1 cellular context compared by ENCODE assay signal in the genomic region with DNA sequence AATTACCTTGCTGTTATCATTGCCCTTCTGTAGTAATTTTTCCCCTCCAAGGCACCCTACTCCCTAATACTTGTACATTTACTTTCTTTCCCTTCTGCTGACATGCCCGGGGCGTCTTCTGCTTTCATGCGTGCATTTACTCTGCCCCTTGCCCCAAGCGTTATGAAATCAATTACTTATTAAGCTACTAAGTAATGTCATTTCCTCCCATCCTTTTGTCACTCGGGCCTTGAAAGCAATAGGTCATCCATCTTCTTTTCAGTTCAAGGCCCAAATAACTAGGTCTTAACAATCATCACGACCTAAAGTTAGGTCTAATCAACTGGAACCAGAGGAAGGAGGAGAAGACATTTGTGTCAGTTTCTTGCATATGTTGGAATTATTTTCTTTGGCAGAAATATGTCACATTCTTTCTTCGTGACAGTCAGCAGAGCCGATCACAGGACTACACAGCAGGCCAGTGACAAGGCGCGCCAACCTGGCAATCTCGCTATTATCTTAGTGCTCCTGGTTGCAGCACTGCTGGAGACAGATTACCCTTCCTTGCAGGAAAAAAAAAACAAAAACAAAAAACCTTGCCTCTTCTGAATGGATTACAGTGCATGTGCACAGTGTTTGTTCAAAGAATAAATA.
TF ChIP-seq lines count a peak whose summit lies in the region.

No MANE protein-coding gene starts in this region.

TF ChIP-seq in K562, 482 proteins besides CTCF, POLR2A, EP300 and RAD21 (continued from another document and continues in another):
- TF ChIP-seq BCL6 (CRISPR knock-in tag; IDR thresholded peaks at IDR 0.05) (no peak), STAT5A (IDR thresholded peaks at IDR 0.05; ENCODE audit: borderline replicate concordance, low read length) (peak; percentile 94), MEIS2 (IDR thresholded peaks at IDR 0.05; ENCODE audit: partially characterized antibody) (peak; percentile 85), ZNF408 (CRISPR knock-in tag; IDR thresholded peaks at IDR 0.05; ENCODE audit: low read depth) (no peak), KDM1A (IDR thresholded peaks at IDR 0.05) (peak; percentile 81 to 84), POLR2AphosphoS5 (IDR thresholded peaks at IDR 0.05; ENCODE audit: control insufficient read depth, insufficient read depth, low read depth, low read length) (peak; percentile 97), TEAD4 (IDR thresholded peaks at IDR 0.05; ENCODE audit: low read length) (peak; percentile 97), TEAD4 (CRISPR knock-in tag; IDR thresholded peaks at IDR 0.05; ENCODE audit: borderline replicate concordance) (no peak), ZNF436 (CRISPR knock-in tag; IDR thresholded peaks at IDR 0.05) (no peak), NCOA6 (IDR thresholded peaks at IDR 0.05) (no peak), NBN (IDR thresholded peaks at IDR 0.05; ENCODE audit: low read depth) (peak; percentile 82), ZNF146 (CRISPR knock-in tag; IDR thresholded peaks at IDR 0.05; ENCODE audit: unreplicated experiment) (no peak), GABPA (tag; conservative IDR thresholded peaks at IDR 0.05; ENCODE audit: low read depth) (peak; percentile 42; the same call in 1 of the 2 replicates), KAT7 (CRISPR knock-in tag; IDR thresholded peaks at IDR 0.05; ENCODE audit: borderline replicate concordance) (peak; percentile 55; the same call in 1 of the 2 replicates), NUFIP1 (IDR thresholded peaks at IDR 0.05; ENCODE audit: partially characterized antibody) (no peak), MTA3 (IDR thresholded peaks at IDR 0.05; ENCODE audit: borderline replicate concordance) (peak; percentile 18; the same call in 1 of the 2 replicates), BRF1 (IDR thresholded peaks at IDR 0.05; ENCODE audit: borderline replicate concordance, extremely low read depth, insufficient read length) (no peak), KLF16 (IDR thresholded peaks at IDR 0.05) (peak; percentile 87), ZBED1 (IDR thresholded peaks at IDR 0.05) (no peak), TAF1 (IDR thresholded peaks at IDR 0.05; ENCODE audit: control insufficient read depth, extremely low read depth, insufficient read depth, low read length, severe bottlenecking) (peak; percentile 46), OTX1 (CRISPR knock-in tag; IDR thresholded peaks at IDR 0.05) (no peak), ZNF584 (CRISPR knock-in tag; IDR thresholded peaks at IDR 0.05; ENCODE audit: low read depth) (peak; percentile 94), CREB1 (IDR thresholded peaks at IDR 0.05) (peak; percentile 70), CREB1 (CRISPR knock-in tag; IDR thresholded peaks at IDR 0.05) (no peak), TCF3 (CRISPR knock-in tag; IDR thresholded peaks at IDR 0.05) (peak; percentile 95), CTBP1 (IDR thresholded peaks at IDR 0.05; ENCODE audit: borderline replicate concordance) (peak; percentile 38; the same call in 1 of the 2 replicates), ESRRA (IDR thresholded peaks at IDR 0.05; ENCODE audit: borderline replicate concordance, low read depth) (no peak), CBX8 (IDR thresholded peaks at IDR 0.05; ENCODE audit: borderline replicate concordance, extremely low read depth, low read depth, low read length, poor library complexity, severe bottlenecking) (no peak), HDAC6 (IDR thresholded peaks at IDR 0.05; ENCODE audit: low read depth, low read length) (no peak)
- TF ChIP-seq, protein P1, sequence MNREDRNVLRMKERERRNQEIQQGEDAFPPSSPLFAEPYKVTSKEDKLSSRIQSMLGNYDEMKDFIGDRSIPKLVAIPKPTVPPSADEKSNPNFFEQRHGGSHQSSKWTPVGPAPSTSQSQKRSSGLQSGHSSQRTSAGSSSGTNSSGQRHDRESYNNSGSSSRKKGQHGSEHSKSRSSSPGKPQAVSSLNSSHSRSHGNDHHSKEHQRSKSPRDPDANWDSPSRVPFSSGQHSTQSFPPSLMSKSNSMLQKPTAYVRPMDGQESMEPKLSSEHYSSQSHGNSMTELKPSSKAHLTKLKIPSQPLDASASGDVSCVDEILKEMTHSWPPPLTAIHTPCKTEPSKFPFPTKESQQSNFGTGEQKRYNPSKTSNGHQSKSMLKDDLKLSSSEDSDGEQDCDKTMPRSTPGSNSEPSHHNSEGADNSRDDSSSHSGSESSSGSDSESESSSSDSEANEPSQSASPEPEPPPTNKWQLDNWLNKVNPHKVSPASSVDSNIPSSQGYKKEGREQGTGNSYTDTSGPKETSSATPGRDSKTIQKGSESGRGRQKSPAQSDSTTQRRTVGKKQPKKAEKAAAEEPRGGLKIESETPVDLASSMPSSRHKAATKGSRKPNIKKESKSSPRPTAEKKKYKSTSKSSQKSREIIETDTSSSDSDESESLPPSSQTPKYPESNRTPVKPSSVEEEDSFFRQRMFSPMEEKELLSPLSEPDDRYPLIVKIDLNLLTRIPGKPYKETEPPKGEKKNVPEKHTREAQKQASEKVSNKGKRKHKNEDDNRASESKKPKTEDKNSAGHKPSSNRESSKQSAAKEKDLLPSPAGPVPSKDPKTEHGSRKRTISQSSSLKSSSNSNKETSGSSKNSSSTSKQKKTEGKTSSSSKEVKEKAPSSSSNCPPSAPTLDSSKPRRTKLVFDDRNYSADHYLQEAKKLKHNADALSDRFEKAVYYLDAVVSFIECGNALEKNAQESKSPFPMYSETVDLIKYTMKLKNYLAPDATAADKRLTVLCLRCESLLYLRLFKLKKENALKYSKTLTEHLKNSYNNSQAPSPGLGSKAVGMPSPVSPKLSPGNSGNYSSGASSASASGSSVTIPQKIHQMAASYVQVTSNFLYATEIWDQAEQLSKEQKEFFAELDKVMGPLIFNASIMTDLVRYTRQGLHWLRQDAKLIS (CRISPR knock-in tag; IDR thresholded peaks at IDR 0.05), result peak; percentile 58; the same call in 1 of the 2 replicates
- TF ChIP-seq, protein P2, sequence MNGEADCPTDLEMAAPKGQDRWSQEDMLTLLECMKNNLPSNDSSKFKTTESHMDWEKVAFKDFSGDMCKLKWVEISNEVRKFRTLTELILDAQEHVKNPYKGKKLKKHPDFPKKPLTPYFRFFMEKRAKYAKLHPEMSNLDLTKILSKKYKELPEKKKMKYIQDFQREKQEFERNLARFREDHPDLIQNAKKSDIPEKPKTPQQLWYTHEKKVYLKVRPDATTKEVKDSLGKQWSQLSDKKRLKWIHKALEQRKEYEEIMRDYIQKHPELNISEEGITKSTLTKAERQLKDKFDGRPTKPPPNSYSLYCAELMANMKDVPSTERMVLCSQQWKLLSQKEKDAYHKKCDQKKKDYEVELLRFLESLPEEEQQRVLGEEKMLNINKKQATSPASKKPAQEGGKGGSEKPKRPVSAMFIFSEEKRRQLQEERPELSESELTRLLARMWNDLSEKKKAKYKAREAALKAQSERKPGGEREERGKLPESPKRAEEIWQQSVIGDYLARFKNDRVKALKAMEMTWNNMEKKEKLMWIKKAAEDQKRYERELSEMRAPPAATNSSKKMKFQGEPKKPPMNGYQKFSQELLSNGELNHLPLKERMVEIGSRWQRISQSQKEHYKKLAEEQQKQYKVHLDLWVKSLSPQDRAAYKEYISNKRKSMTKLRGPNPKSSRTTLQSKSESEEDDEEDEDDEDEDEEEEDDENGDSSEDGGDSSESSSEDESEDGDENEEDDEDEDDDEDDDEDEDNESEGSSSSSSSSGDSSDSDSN (IDR thresholded peaks at IDR 0.05; ENCODE audit: borderline replicate concordance in 1 of 2, low read depth in 2 of 2, low read length in 2 of 2), result no peak
- TF ChIP-seq, protein P3, sequence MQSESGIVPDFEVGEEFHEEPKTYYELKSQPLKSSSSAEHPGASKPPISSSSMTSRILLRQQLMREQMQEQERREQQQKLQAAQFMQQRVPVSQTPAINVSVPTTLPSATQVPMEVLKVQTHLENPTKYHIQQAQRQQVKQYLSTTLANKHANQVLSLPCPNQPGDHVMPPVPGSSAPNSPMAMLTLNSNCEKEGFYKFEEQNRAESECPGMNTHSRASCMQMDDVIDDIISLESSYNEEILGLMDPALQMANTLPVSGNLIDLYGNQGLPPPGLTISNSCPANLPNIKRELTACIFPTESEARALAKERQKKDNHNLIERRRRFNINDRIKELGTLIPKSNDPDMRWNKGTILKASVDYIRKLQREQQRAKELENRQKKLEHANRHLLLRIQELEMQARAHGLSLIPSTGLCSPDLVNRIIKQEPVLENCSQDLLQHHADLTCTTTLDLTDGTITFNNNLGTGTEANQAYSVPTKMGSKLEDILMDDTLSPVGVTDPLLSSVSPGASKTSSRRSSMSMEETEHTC (IDR thresholded peaks at IDR 0.05), result peak; percentile 87
- TF ChIP-seq, protein P4, sequence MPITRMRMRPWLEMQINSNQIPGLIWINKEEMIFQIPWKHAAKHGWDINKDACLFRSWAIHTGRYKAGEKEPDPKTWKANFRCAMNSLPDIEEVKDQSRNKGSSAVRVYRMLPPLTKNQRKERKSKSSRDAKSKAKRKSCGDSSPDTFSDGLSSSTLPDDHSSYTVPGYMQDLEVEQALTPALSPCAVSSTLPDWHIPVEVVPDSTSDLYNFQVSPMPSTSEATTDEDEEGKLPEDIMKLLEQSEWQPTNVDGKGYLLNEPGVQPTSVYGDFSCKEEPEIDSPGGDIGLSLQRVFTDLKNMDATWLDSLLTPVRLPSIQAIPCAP (CRISPR knock-in tag; IDR thresholded peaks at IDR 0.05; ENCODE audit: borderline replicate concordance), result no peak
- TF ChIP-seq, protein P5, sequence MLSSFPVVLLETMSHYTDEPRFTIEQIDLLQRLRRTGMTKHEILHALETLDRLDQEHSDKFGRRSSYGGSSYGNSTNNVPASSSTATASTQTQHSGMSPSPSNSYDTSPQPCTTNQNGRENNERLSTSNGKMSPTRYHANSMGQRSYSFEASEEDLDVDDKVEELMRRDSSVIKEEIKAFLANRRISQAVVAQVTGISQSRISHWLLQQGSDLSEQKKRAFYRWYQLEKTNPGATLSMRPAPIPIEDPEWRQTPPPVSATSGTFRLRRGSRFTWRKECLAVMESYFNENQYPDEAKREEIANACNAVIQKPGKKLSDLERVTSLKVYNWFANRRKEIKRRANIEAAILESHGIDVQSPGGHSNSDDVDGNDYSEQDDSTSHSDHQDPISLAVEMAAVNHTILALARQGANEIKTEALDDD (IDR thresholded peaks at IDR 0.05), result peak; percentile 84
- TF ChIP-seq, protein P6, sequence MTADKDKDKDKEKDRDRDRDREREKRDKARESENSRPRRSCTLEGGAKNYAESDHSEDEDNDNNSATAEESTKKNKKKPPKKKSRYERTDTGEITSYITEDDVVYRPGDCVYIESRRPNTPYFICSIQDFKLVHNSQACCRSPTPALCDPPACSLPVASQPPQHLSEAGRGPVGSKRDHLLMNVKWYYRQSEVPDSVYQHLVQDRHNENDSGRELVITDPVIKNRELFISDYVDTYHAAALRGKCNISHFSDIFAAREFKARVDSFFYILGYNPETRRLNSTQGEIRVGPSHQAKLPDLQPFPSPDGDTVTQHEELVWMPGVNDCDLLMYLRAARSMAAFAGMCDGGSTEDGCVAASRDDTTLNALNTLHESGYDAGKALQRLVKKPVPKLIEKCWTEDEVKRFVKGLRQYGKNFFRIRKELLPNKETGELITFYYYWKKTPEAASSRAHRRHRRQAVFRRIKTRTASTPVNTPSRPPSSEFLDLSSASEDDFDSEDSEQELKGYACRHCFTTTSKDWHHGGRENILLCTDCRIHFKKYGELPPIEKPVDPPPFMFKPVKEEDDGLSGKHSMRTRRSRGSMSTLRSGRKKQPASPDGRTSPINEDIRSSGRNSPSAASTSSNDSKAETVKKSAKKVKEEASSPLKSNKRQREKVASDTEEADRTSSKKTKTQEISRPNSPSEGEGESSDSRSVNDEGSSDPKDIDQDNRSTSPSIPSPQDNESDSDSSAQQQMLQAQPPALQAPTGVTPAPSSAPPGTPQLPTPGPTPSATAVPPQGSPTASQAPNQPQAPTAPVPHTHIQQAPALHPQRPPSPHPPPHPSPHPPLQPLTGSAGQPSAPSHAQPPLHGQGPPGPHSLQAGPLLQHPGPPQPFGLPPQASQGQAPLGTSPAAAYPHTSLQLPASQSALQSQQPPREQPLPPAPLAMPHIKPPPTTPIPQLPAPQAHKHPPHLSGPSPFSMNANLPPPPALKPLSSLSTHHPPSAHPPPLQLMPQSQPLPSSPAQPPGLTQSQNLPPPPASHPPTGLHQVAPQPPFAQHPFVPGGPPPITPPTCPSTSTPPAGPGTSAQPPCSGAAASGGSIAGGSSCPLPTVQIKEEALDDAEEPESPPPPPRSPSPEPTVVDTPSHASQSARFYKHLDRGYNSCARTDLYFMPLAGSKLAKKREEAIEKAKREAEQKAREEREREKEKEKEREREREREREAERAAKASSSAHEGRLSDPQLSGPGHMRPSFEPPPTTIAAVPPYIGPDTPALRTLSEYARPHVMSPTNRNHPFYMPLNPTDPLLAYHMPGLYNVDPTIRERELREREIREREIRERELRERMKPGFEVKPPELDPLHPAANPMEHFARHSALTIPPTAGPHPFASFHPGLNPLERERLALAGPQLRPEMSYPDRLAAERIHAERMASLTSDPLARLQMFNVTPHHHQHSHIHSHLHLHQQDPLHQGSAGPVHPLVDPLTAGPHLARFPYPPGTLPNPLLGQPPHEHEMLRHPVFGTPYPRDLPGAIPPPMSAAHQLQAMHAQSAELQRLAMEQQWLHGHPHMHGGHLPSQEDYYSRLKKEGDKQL (CRISPR knock-in tag; IDR thresholded peaks at IDR 0.05; ENCODE audit: borderline replicate concordance), result no peak
- TF ChIP-seq, protein P7, sequence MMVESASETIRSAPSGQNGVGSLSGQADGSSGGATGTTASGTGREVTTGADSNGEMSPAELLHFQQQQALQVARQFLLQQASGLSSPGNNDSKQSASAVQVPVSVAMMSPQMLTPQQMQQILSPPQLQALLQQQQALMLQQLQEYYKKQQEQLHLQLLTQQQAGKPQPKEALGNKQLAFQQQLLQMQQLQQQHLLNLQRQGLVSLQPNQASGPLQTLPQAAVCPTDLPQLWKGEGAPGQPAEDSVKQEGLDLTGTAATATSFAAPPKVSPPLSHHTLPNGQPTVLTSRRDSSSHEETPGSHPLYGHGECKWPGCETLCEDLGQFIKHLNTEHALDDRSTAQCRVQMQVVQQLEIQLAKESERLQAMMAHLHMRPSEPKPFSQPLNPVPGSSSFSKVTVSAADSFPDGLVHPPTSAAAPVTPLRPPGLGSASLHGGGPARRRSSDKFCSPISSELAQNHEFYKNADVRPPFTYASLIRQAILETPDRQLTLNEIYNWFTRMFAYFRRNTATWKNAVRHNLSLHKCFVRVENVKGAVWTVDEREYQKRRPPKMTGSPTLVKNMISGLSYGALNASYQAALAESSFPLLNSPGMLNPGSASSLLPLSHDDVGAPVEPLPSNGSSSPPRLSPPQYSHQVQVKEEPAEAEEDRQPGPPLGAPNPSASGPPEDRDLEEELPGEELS (CRISPR knock-in tag; IDR thresholded peaks at IDR 0.05; ENCODE audit: borderline replicate concordance), result no peak
- TF ChIP-seq, protein P8, sequence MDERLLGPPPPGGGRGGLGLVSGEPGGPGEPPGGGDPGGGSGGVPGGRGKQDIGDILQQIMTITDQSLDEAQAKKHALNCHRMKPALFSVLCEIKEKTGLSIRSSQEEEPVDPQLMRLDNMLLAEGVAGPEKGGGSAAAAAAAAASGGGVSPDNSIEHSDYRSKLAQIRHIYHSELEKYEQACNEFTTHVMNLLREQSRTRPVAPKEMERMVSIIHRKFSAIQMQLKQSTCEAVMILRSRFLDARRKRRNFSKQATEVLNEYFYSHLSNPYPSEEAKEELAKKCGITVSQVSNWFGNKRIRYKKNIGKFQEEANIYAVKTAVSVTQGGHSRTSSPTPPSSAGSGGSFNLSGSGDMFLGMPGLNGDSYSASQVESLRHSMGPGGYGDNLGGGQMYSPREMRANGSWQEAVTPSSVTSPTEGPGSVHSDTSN (CRISPR knock-in tag; IDR thresholded peaks at IDR 0.05; ENCODE audit: low read depth), result no peak
- TF ChIP-seq, protein P8 (tag; conservative IDR thresholded peaks at IDR 0.05; ENCODE audit: low read depth), result peak; percentile 70
